ENCODE assay signal across 26 cellular contexts in genomic region chr4:23174179-23174578, GRCh38.
DNase-seq lines count a peak whose midpoint lies in the region; ATAC-seq and TF ChIP-seq lines count a peak whose summit lies in the region.
"Had no signal": no experiment of that assay in that cellular context is flagged by ENCODE, and none has a peak within 500 bp of the region (broad histone marks: within the 10 kb centered on the region; RNA-seq: fewer than 3 reads in every experiment).

No MANE protein-coding gene starts in this region.

- no peak overlapping the region for H3K4me3 ChIP-seq in mucosa of descending colon
- H3K4me3 ChIP-seq: A549; BLaER1; BLaER1 treated with 17β-estradiol and CSF1 and Interleukin-3, amounts not matched to agents 10 nM and 100 nM had no signal

- H3K36me3 ChIP-seq in mucosa of descending colon (ENCODE audit: low read depth): no peaks in the 10 kb centered on the region
- H3K36me3 ChIP-seq: BE2C; BLaER1; BLaER1 treated with 17β-estradiol and CSF1 and Interleukin-3, amounts not matched to agents 10 nM and 100 nM had no signal

- ATAC-seq in left colon: peak; percentile 71
- ATAC-seq in mucosa of descending colon: peak; percentile 56
- no peak for ATAC-seq in GM18861 (IDR thresholded peaks at IDR 0.05; ENCODE audit: unreplicated experiment)
- ATAC-seq: A549; CD8-positive, alpha-beta T cell had no signal

- H3K9me3 ChIP-seq in mucosa of descending colon: no peaks in the 10 kb centered on the region
- H3K9me3 ChIP-seq: A549, BE2C, Caco-2 had no signal

- peaks cover 7% of the 10 kb centered on the region for H3K4me1 ChIP-seq in mucosa of descending colon (ENCODE audit: low read depth)
- H3K4me1 ChIP-seq: A549; BE2C; BLaER1; BLaER1 treated with 17β-estradiol and CSF1 and Interleukin-3, amounts not matched to agents 10 nM and 100 nM; Caco-2 had no signal

- TF ChIP-seq CTCF in mucosa of descending colon (IDR thresholded peaks at IDR 0.05): no peak

- DNase-seq in left colon: no peak
- DNase-seq in mucosa of descending colon: no peak
- no peak for DNase-seq in AML-193 (lab: John Stamatoyannopoulos, UW)
- DNase-seq: 8988T; ACHN; BE2C; C1 segment of cervical spinal cord; Caco-2; Calu3; CD4-positive, alpha-beta memory T cell; CD4-positive, alpha-beta T cell; CD4-positive, CD25-positive, alpha-beta regulatory T cell; CD8-positive, alpha-beta memory T cell; CD8-positive, alpha-beta T cell; COR-L47; DMS 273 treated with DMSO at 0.1 percent for 48 hours; DMS153; DMS53; DMS79; DMS79 treated with DMSO at 0.1 percent for 48 hours; DND-41; EL had no signal

- intact Hi-C loops in left colon (cut with DNase I, micrococcal nuclease): no loop called here
- intact Hi-C loops in mucosa of descending colon (cut with DNase I, micrococcal nuclease): no loop called here
